ENCODE assay signal across 8 cellular contexts in the genomic region with DNA sequence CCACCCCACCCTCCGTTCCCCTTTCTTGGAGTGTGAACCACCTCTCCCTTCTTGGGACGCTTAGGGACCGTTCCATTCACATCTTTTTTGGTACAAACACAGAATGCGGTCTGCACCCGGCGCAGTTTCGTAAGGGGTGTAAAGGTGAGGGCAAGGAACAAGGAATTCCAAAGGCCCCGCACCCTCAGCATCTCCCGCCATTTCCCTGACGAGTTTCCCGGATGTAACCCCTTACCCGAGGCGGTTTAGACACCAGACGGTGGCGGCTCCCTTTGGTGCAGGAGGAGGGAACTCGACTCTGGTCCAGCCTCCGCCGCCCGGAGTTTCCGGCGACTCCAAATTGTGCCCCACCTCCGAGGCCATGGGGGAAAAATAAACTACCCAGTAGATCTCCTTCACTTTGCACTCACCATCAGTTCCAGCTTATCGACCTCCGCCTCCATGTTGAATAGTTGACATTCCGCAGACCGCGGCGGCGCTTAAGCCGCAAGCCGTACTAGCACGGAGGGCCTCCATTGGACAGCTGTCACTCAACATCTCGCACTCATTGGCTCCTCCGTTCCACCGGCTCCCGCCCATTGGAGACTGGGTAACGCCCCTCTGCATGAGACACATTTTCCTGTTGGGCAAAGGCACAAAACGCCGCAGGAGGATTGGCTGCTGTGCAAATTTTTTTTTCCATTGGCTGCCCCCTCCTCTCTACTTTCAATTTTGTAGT. TPM values are rescaled to one million over a fixed set of nuclear protein-coding genes. Genes with fewer than 3 reads are reported as not detected.
DNase-seq lines count a peak whose midpoint lies in the region; ATAC-seq and TF ChIP-seq lines count a peak whose summit lies in the region.

A gene with protein sequence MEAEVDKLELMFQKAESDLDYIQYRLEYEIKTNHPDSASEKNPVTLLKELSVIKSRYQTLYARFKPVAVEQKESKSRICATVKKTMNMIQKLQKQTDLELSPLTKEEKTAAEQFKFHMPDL (minus strand): TSS at position 466 of the 718 bp plus-strand sequence. CDS start 23 bp downstream, at position 443.

- H3K27ac ChIP-seq in angular gyrus (ENCODE audit: low read depth, low read length), result peak within 1 kb of the TSS; percentile 77

- intact Hi-C loops in T-helper 1 cell treated with Interleukin-12 subunit alpha and Interleukin-12 subunit beta and Interleukin-4 antibody, amounts not matched to agents 30 ng/mL and 1 ng/mL, for 36 hours (cut with micrococcal nuclease), result loop anchor here (1.0 to 5.0 kb wide), 15 partner anchors 49 to 1304 kb away; partner anchors contain the start of genes CLTC, GDPD1, MRPS23 and PTRH2

- TF ChIP-seq CTCF in GM12865 (IDR thresholded peaks at IDR 0.05; ENCODE audit: insufficient read depth, low read depth, low read length, missing control alignments), result no peak

- H3K4me3 ChIP-seq in GM12865 (ENCODE audit: low read depth, low read length) (peak within 1 kb of the TSS; percentile 73), skeletal muscle cell (ENCODE audit: low read depth, low read length) (peak within 1 kb of the TSS; percentile 61)

- peak; percentile 82 for ATAC-seq in HG02610 (IDR thresholded peaks at IDR 0.05; ENCODE audit: unreplicated experiment)

- DNase-seq in GM12865 (ENCODE audit: low read depth) (no peak), NCI-H1105 (lab: John Stamatoyannopoulos, UW) (peak; percentile 100), hippocampal formation (lab: John Stamatoyannopoulos, UW) (peak; percentile 93 to 100), skeletal muscle cell (ENCODE audit: low read depth) (no peak), RKO (ENCODE audit: low spot score) (no peak)

RNA-seq across cellular contexts. Expression of the gene that starts here (rescaled TPM):
- total RNA-seq in T-helper 1 cell treated with Interleukin-12 subunit alpha and Interleukin-12 subunit beta and Interleukin-4 antibody, amounts not matched to agents 30 ng/mL and 1 ng/mL, for 36 hours, result 77.0 and 82.3 TPM in 2 replicates

Comparison
In these comparisons a context has a peak if more than half of its experiments do, and no peak if none do; other contexts are left out.
1. DNase-seq: peak in NCI-H1105 (single experiment) and hippocampal formation (2 of 2); none in GM12865 (single experiment), skeletal muscle cell (single experiment) and RKO (single experiment).